1 cellular context compared by ENCODE assay signal in the genomic region with DNA sequence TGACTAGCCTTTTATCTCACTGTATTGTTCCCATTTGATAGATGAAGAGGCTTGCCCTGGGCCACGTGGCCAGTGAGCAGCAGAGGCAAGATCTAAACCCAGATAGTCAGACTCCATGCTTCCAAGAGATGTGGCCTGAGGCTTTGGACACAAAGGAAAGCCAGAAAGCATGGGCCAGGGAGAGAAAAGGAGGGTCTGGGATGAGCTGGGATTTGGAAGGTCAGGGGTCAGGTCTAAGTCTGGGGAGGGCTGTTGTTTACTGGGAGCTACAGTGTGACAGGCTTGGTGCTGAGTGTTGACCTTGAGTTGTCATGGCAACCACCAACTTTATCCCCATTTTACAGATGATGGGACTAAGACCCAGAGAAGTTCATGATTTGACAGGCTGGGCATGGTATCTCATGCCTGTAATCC.
TF ChIP-seq lines count a peak whose summit lies in the region.

No MANE protein-coding gene starts in this region.

TF ChIP-seq in GM12878, 131 proteins besides CTCF, POLR2A, EP300 and RAD21:
- TF ChIP-seq LARP7 (IDR thresholded peaks at IDR 0.05) (0 out of 2 replicates have a peak, but pooled peaks have one; percentile 19), BMI1 (IDR thresholded peaks at IDR 0.05; ENCODE audit: borderline replicate concordance) (peak; percentile 84), RAD51 (IDR thresholded peaks at IDR 0.05) (peak; percentile 24; the same call in 1 of the 2 replicates), MTA3 (IDR thresholded peaks at IDR 0.05; ENCODE audit: borderline replicate concordance, low read length) (no peak)
